ENCODE assay signal across 17 cellular contexts in the genomic region with DNA sequence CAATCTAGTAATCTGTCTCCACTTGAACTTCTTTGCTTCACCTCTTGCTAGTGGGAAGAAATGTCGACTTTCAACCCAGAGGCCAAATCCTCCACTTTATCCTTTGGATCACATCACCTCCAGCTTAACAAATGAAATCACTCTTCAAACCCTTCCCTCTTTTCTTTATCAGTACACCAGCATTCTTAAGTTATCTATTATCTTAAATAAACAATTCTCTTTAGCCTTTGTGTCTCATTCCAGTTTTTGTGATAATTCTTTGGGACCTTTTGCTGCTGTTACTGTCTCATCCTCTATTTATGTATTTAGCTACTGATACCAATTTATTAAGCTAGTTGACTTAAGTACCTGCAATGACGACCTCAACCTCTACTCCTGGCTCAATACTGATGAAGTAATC. TPM values are rescaled to one million over a fixed set of nuclear protein-coding genes. Genes with fewer than 3 reads are reported as not detected.
DNase-seq lines count a peak whose midpoint lies in the region; ATAC-seq and TF ChIP-seq lines count a peak whose summit lies in the region.
"Had no signal": no experiment of that assay in that cellular context is flagged by ENCODE, and none has a peak within 500 bp of the region (broad histone marks: within the 10 kb centered on the region; RNA-seq: fewer than 3 reads in every experiment).

No MANE protein-coding gene starts in this region.

- TF ChIP-seq POLR2A in vagina (IDR thresholded peaks at IDR 0.05): no peak

- H3K27me3 Mint-ChIP-seq in Caco-2 (ENCODE audit: insufficient read depth, unreplicated experiment): no peaks in the 10 kb centered on the region
- H3K27me3 Mint-ChIP-seq: CD4-positive, alpha-beta memory T cell had no signal

- H3K27ac ChIP-seq in PC-9: no peak overlapping the region
- peak overlapping the region; percentile 71 for H3K27ac ChIP-seq in hepatocyte
- H3K27ac ChIP-seq in vagina: no peak overlapping the region
- H3K27ac ChIP-seq: BLaER1 treated with 17β-estradiol and CSF1 and Interleukin-3, amounts not matched to agents 10 nM and 100 nM had no signal

- H3K4me2 ChIP-seq in PC-9 (no peak overlapping the region), hepatocyte (peak overlapping the region; percentile 46)
- H3K4me2 ChIP-seq: BLaER1 treated with 17β-estradiol and CSF1 and Interleukin-3, amounts not matched to agents 10 nM and 100 nM had no signal

- H2AFZ ChIP-seq in PC-9 (0 out of 2 replicates have a peak overlapping the region, but pooled peaks have one; percentile 39), hepatocyte (no peak overlapping the region)

- H3K9me2 ChIP-seq in PC-9 (ENCODE audit: insufficient read depth): no peaks in the 10 kb centered on the region
- H3K9me2 ChIP-seq in hepatocyte (replicated peaks; ENCODE audit: insufficient read depth): no peaks in the 10 kb centered on the region

- peak overlapping the region; percentile 91 for H3K27ac Mint-ChIP-seq in Caco-2 (ENCODE audit: unreplicated experiment)
- no peak overlapping the region for H3K27ac Mint-ChIP-seq in activated naive CD4-positive, alpha-beta T cell treated with anti-CD3 and anti-CD28 coated beads, Interleukin-2, amount 50 U/mL, for 72 hours
- H3K27ac Mint-ChIP-seq: CD4-positive, alpha-beta memory T cell; HFFc6 had no signal

- ATAC-seq in sciatic nerve: no peak
- ATAC-seq in activated naive CD4-positive, alpha-beta T cell treated with anti-CD3 and anti-CD28 coated beads, Interleukin-2, amount 50 U/mL, for 72 hours: no peak

- H3K9me3 Mint-ChIP-seq in Caco-2 (ENCODE audit: unreplicated experiment): peaks cover 42% of the 10 kb centered on the region
- H3K9me3 Mint-ChIP-seq in activated naive CD4-positive, alpha-beta T cell treated with anti-CD3 and anti-CD28 coated beads, Interleukin-2, amount 50 U/mL, for 72 hours: peaks cover 11 to 15% of the 10 kb centered on the region in 2 donors
- H3K9me3 Mint-ChIP-seq: HFFc6 had no signal

- H3K4me1 Mint-ChIP-seq in Caco-2 (ENCODE audit: low read depth, unreplicated experiment): peaks cover 31% of the 10 kb centered on the region
- H3K4me1 Mint-ChIP-seq: CD4-positive, alpha-beta memory T cell had no signal

- H3F3A ChIP-seq in PC-9 (ENCODE audit: insufficient read depth, low read depth): no peaks in the 10 kb centered on the region

- WGBS in hepatocyte (ENCODE audit: low lambda C conversion rate, missing lambda C conversion rate): 29% methylated on average over 2 of the region's 2 CpGs

- intact Hi-C loops in Caco-2 (cut with micrococcal nuclease; ENCODE audit: unreplicated experiment): loop anchor here (1.0 to 2.0 kb wide), 3 partner anchors 13 to 261 kb away; no protein-coding TSS in a partner anchor
- intact Hi-C loops in PC-9 (cut with micrococcal nuclease; ENCODE audit: unreplicated experiment): no loop called here
- intact Hi-C loops in sciatic nerve (cut with DNase I): no loop called here
- intact Hi-C loops in vagina (cut with DNase I): no loop called here

- DNase-seq in Caco-2 (peak; percentile 46 to 52), PC-9 (no peak), hepatocyte (ENCODE audit: low spot score) (no peak), sciatic nerve (ENCODE audit: low spot score) (no peak), vagina (ENCODE audit: extremely low spot score in 2 of 2) (no peak)
- no peak for DNase-seq in activated naive CD4-positive, alpha-beta T cell treated with anti-CD3 and anti-CD28 coated beads, Interleukin-2, amount 50 U/mL, for 72 hours (ENCODE audit: low spot score in 2 of 2)
- DNase-seq: ACHN; AML-193; BE2C; CD4-positive, alpha-beta memory T cell; COR-L47; DMS153; DND-41; GOT3; HFFc6 had no signal

- H3K4me1 ChIP-seq in Caco-2 (peaks cover 23% of the 10 kb centered on the region), PC-9 (replicated peaks; ENCODE audit: insufficient read depth) (no peaks in the 10 kb centered on the region), hepatocyte (ENCODE audit: insufficient read depth) (peaks cover 4% of the 10 kb centered on the region), vagina (no peaks in the 10 kb centered on the region)
- H3K4me1 ChIP-seq: BE2C; BLaER1 treated with 17β-estradiol and CSF1 and Interleukin-3, amounts not matched to agents 10 nM and 100 nM; HAP-1 had no signal

- no peaks in the 10 kb centered on the region for H3K36me3 ChIP-seq in Caco-2 (ENCODE audit: control insufficient read depth, insufficient read depth, low read length)
- no peaks in the 10 kb centered on the region for H3K36me3 ChIP-seq in PC-9 (ENCODE audit: low read depth)
- H3K36me3 ChIP-seq in hepatocyte (replicated peaks; ENCODE audit: insufficient read depth, low read depth): no peaks in the 10 kb centered on the region
- no peaks in the 10 kb centered on the region for H3K36me3 ChIP-seq in vagina
- H3K36me3 ChIP-seq: BE2C; BLaER1 treated with 17β-estradiol and CSF1 and Interleukin-3, amounts not matched to agents 10 nM and 100 nM; HAP-1 had no signal

- TF ChIP-seq CTCF in Caco-2 (IDR thresholded peaks at IDR 0.05; ENCODE audit: insufficient read depth in 1 of 2, low read depth in 1 of 2, low read length in 1 of 2, severe bottlenecking in 1 of 2, unreplicated experiment in 1 of 2) (no peak), PC-9 (conservative IDR thresholded peaks at IDR 0.05) (no peak), hepatocyte (IDR thresholded peaks at IDR 0.05; ENCODE audit: poor library complexity) (no peak), vagina (IDR thresholded peaks at IDR 0.05) (no peak)

- no peaks in the 10 kb centered on the region for H3K79me2 ChIP-seq in PC-9 (ENCODE audit: low read depth)
- no peaks in the 10 kb centered on the region for H3K79me2 ChIP-seq in hepatocyte

- peaks cover 7% of the 10 kb centered on the region for H3K36me3 Mint-ChIP-seq in Caco-2 (ENCODE audit: insufficient read depth, unreplicated experiment)
- no peaks in the 10 kb centered on the region for H3K36me3 Mint-ChIP-seq in activated naive CD4-positive, alpha-beta T cell treated with anti-CD3 and anti-CD28 coated beads, Interleukin-2, amount 50 U/mL, for 72 hours
- H3K36me3 Mint-ChIP-seq: CD4-positive, alpha-beta memory T cell had no signal

- BruUV-seq in Caco-2 (replicated peaks; lab: Mats Ljungman, UMichigan) (no TSS peak), PC-9 (replicated peaks; lab: Mats Ljungman, UMichigan) (no TSS peak)

- POLR2A ChIA-PET in Caco-2 (lab: Charles Lee): no interaction called here
- POLR2A ChIA-PET in PC-9 (lab: Charles Lee; ENCODE audit: unreplicated experiment): no interaction called here

- H3K9me3 ChIP-seq in Caco-2 (peaks cover 6% of the 10 kb centered on the region), PC-9 (ENCODE audit: insufficient read depth, low read depth) (peaks cover 7% of the 10 kb centered on the region; the same call in 1 of the 2 replicates), hepatocyte (ENCODE audit: low read depth) (no peaks in the 10 kb centered on the region), vagina (no peaks in the 10 kb centered on the region)
- H3K9me3 ChIP-seq: BE2C; BLaER1 treated with 17β-estradiol and CSF1 and Interleukin-3, amounts not matched to agents 10 nM and 100 nM; HAP-1 had no signal

- CTCF ChIA-PET in Caco-2 (lab: Charles Lee): interaction anchor here (0.6 kb wide), 1 partner anchor 245 kb away, joined by 6 read pairs; no protein-coding TSS in a partner anchor
- CTCF ChIA-PET in PC-9 (lab: Charles Lee): no interaction called here

- H3K27me3 ChIP-seq in Caco-2 (replicated peaks; ENCODE audit: control insufficient read depth, insufficient read depth, low read length) (no peaks in the 10 kb centered on the region), PC-9 (ENCODE audit: insufficient read depth, low read depth) (no peaks in the 10 kb centered on the region), hepatocyte (no peaks in the 10 kb centered on the region), vagina (no peaks in the 10 kb centered on the region)
- H3K27me3 ChIP-seq: BE2C; BLaER1 treated with 17β-estradiol and CSF1 and Interleukin-3, amounts not matched to agents 10 nM and 100 nM had no signal

- H3K4me3 Mint-ChIP-seq in Caco-2 (ENCODE audit: unreplicated experiment): peak overlapping the region; percentile 35
- H3K4me3 Mint-ChIP-seq: CD4-positive, alpha-beta memory T cell; HFFc6 had no signal

- H4K20me1 ChIP-seq in PC-9 (ENCODE audit: insufficient read depth) (no peaks in the 10 kb centered on the region), hepatocyte (ENCODE audit: insufficient read depth, poor library complexity, severe bottlenecking) (no peaks in the 10 kb centered on the region)
- H4K20me1 ChIP-seq: BLaER1 treated with 17β-estradiol and CSF1 and Interleukin-3, amounts not matched to agents 10 nM and 100 nM had no signal

- H3K4me3 ChIP-seq in Caco-2 (ENCODE audit: low read depth, low read length) (no peak overlapping the region), PC-9 (no peak overlapping the region), hepatocyte (no peak overlapping the region), vagina (no peak overlapping the region)
- H3K4me3 ChIP-seq: BLaER1 treated with 17β-estradiol and CSF1 and Interleukin-3, amounts not matched to agents 10 nM and 100 nM; HAP-1 had no signal

RNA-seq across cellular contexts. Expression of gene FBN2, which starts 28.1 kb away (rescaled TPM):
- total RNA-seq in Caco-2 (2022): 0.09 and 0.56 TPM in 2 replicates
- total RNA-seq in PC-9 (2021): 0.08 and 0.22 TPM in 2 replicates
- 108 and 143 TPM in 2 replicates for total RNA-seq in hepatocyte
- 41.0 and 56.7 TPM in 2 replicates for polyA plus RNA-seq in hepatocyte
- total RNA-seq in sciatic nerve: 6.5 TPM
- under 1 TPM in 1 of 2 donors, not detected in 1; 0.09 TPM for total RNA-seq in activated naive CD4-positive, alpha-beta T cell treated with anti-CD3 and anti-CD28 coated beads, Interleukin-2, amount 50 U/mL, for 72 hours
- total RNA-seq in vagina: 0.49 TPM
- polyA plus RNA-seq: CD4-positive, alpha-beta memory T cell had no signal

Comparison
In these comparisons a context has a peak if more than half of its experiments do, and no peak if none do; other contexts are left out.
1. DNase-seq: peak in Caco-2 (2 of 2); none in PC-9 (0 of 2), hepatocyte (single experiment), sciatic nerve (single experiment), activated naive CD4-positive, alpha-beta T cell treated with anti-CD3 and anti-CD28 coated beads, Interleukin-2, amount 50 U/mL, for 72 hours (0 of 2) and vagina (0 of 2).
2. RNA of gene FBN2, which starts 28.1 kb away (total RNA-seq): 108 to 143 TPM in hepatocyte; 6.5 TPM in sciatic nerve (single experiment), 0.49 TPM in vagina (single experiment), 0.08 to 0.22 TPM in PC-9, 0.09 TPM in activated naive CD4-positive, alpha-beta T cell treated with anti-CD3 and anti-CD28 coated beads, Interleukin-2, amount 50 U/mL, for 72 hours and 0.09 to 0.56 TPM in Caco-2; every median in the first group is over 10 times any median in the second.